In genomic region chr6:158972241-158973233, GRCh38 we compare ENCODE assay signal across 8 cellular contexts. TPM values are rescaled to one million over a fixed set of nuclear protein-coding genes. Genes with fewer than 3 reads are reported as not detected.
DNase-seq lines count a peak whose midpoint lies in the region; ATAC-seq, FAIRE-seq and TF ChIP-seq lines count a peak whose summit lies in the region.

No MANE protein-coding gene starts in this region.

- no peaks in the 10 kb centered on the region for H3K36me3 ChIP-seq in MM.1S (replicated peaks; ENCODE audit: insufficient read depth, low read length)

- peaks cover 13% of the 10 kb centered on the region for H3K9me3 Mint-ChIP-seq in neural crest cell

- peak; percentile 97 for FAIRE-seq in G401.6 (lab: Jason Lieb, UNC)

- TF ChIP-seq CTCF in MM.1S (IDR thresholded peaks at IDR 0.05; ENCODE audit: low read length): peak; percentile 40
- TF ChIP-seq CTCF in fibroblast of mammary gland (conservative IDR thresholded peaks at IDR 0.05; ENCODE audit: control insufficient read depth, insufficient read depth, low read depth, low read length): peak; percentile 33
- TF ChIP-seq CTCF in neural crest cell (conservative IDR thresholded peaks at IDR 0.05): peak; percentile 80

- peaks cover 21% of the 10 kb centered on the region for H3K36me3 Mint-ChIP-seq in neural crest cell (ENCODE audit: low read depth)

- H3K27ac ChIP-seq in MM.1S (ENCODE audit: low read length): no peak overlapping the region

- no peaks in the 10 kb centered on the region for H3K9me3 ChIP-seq in MM.1S (replicated peaks; ENCODE audit: insufficient read depth, low read length)

- no peaks in the 10 kb centered on the region for H3K4me1 ChIP-seq in MM.1S (ENCODE audit: low read length)

- ATAC-seq in SK-N-SH treated with all-trans-retinoic acid at 6 μM for 48 hours (peak; percentile 83), HG02973 (IDR thresholded peaks at IDR 0.05; ENCODE audit: unreplicated experiment) (no peak)

- H3K4me2 ChIP-seq in MM.1S (ENCODE audit: low read depth, low read length): no peak overlapping the region

- H3F3A ChIP-seq in MM.1S (ENCODE audit: insufficient read depth, low read length): no peaks in the 10 kb centered on the region

- H3K27ac Mint-ChIP-seq in neural crest cell (ENCODE audit: unreplicated experiment): no peak overlapping the region

- H3K9ac ChIP-seq in MM.1S (ENCODE audit: low read length): no peak overlapping the region

- no peaks in the 10 kb centered on the region for H3K9me2 ChIP-seq in MM.1S (replicated peaks; ENCODE audit: insufficient read depth, low read length)

- H3K4me3 ChIP-seq in MM.1S (ENCODE audit: low read length): no peak overlapping the region
- no peak overlapping the region for H3K4me3 ChIP-seq in fibroblast of mammary gland (ENCODE audit: control insufficient read depth, low read depth, low read length)

- H3K4me3 Mint-ChIP-seq in neural crest cell: no peak overlapping the region

- no peaks in the 10 kb centered on the region for H3K27me3 Mint-ChIP-seq in neural crest cell (ENCODE audit: low read depth)

- no peaks in the 10 kb centered on the region for H3K79me2 ChIP-seq in MM.1S (ENCODE audit: low read length)

- DNase-seq in MM.1S (peak; percentile 34), fibroblast of mammary gland (ENCODE audit: low read depth) (peak; percentile 66), neural crest cell (ENCODE audit: low read depth, low spot score) (no peak), activated gamma-delta T cell treated with Interleukin-2 at 50 U/mL for 16 hours (no peak)
- DNase-seq in activated effector memory CD4-positive, alpha-beta T cell treated with Interleukin-2 at 50 U/mL for 16 hours: no peak

- no peaks in the 10 kb centered on the region for H3K27me3 ChIP-seq in MM.1S (replicated peaks; ENCODE audit: insufficient read depth, low read length)

- H4K20me1 ChIP-seq in MM.1S (ENCODE audit: insufficient read depth, low read length): no peaks in the 10 kb centered on the region

- H3K4me1 Mint-ChIP-seq in neural crest cell: peaks cover 4% of the 10 kb centered on the region

- no peak overlapping the region for H2AFZ ChIP-seq in MM.1S (ENCODE audit: low read length)

TF ChIP-seq in SK-N-SH treated with all-trans-retinoic acid at 6 μM for 48 hours, 23 proteins besides CTCF, POLR2A, EP300 and RAD21:
- TF ChIP-seq ZFP30 (CRISPR knock-in tag; IDR thresholded peaks at IDR 0.05) (no peak), RARB (CRISPR knock-in tag; IDR thresholded peaks at IDR 0.05) (no peak), OSR1 (CRISPR knock-in tag; IDR thresholded peaks at IDR 0.05) (no peak), CSRNP3 (CRISPR knock-in tag; IDR thresholded peaks at IDR 0.05) (no peak), ZFP3 (CRISPR knock-in tag; IDR thresholded peaks at IDR 0.05) (no peak), ZNF70 (CRISPR knock-in tag; IDR thresholded peaks at IDR 0.05) (no peak), PATZ1 (CRISPR knock-in tag; IDR thresholded peaks at IDR 0.05; ENCODE audit: borderline replicate concordance) (no peak), BACH2 (CRISPR knock-in tag; IDR thresholded peaks at IDR 0.05; ENCODE audit: borderline replicate concordance) (no peak), TSHZ2 (CRISPR knock-in tag; IDR thresholded peaks at IDR 0.05) (no peak), CSDC2 (CRISPR knock-in tag; IDR thresholded peaks at IDR 0.05) (no peak), PPARA (CRISPR knock-in tag; IDR thresholded peaks at IDR 0.05; ENCODE audit: borderline replicate concordance) (no peak), ZC3H10 (CRISPR knock-in tag; IDR thresholded peaks at IDR 0.05) (no peak), ESRRG (CRISPR knock-in tag; IDR thresholded peaks at IDR 0.05) (no peak), SNAI2 (CRISPR knock-in tag; IDR thresholded peaks at IDR 0.05) (no peak), ARNTL (CRISPR knock-in tag; IDR thresholded peaks at IDR 0.05; ENCODE audit: borderline replicate concordance, low read depth) (no peak), ISL1 (CRISPR knock-in tag; IDR thresholded peaks at IDR 0.05) (no peak), GLIS3 (CRISPR knock-in tag; IDR thresholded peaks at IDR 0.05) (no peak)

RNA-seq across cellular contexts. Expression of gene RSPH3, which starts 27.5 kb away (rescaled TPM):
- total RNA-seq in neural crest cell: 5.4 and 6.0 TPM in 2 replicates

Comparison
In these comparisons a context has a peak if more than half of its experiments do, and no peak if none do; other contexts are left out.
1. DNase-seq: peak in MM.1S (single experiment) and fibroblast of mammary gland (single experiment); none in neural crest cell (single experiment), activated gamma-delta T cell treated with Interleukin-2 at 50 U/mL for 16 hours (single experiment) and activated effector memory CD4-positive, alpha-beta T cell treated with Interleukin-2 at 50 U/mL for 16 hours (single experiment).
2. Peak in every context shown above with its lines, with median percentiles within 50 percentile points of each other: CTCF ChIP-seq.